Comparison of ENCODE assay signal across 2 cellular contexts in the genomic region with DNA sequence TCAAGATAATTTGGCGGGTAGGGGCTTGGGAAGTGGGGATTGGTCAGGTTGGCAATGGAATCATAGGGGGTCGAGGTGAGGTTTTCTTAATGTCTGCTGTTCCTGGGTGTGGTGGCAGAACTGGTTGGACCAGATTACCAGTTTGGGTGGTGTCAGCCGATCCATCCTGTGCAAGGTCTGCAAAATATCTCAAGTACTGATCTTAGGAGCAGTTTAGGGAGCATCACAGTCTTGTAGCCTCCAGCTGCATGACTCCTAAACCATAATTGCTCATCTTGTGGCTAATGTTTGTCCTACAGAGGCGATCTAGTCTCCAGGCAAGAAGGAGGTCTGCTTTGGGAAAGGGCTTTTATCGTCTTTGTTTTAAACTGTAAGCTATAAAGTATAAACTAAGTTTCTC.
TF ChIP-seq lines count a peak whose summit lies in the region.

No MANE protein-coding gene starts in this region.

TF ChIP-seq in GM23338, 12 proteins besides CTCF, POLR2A, EP300 and RAD21 (continued from another document):
- TF ChIP-seq, protein P1, sequence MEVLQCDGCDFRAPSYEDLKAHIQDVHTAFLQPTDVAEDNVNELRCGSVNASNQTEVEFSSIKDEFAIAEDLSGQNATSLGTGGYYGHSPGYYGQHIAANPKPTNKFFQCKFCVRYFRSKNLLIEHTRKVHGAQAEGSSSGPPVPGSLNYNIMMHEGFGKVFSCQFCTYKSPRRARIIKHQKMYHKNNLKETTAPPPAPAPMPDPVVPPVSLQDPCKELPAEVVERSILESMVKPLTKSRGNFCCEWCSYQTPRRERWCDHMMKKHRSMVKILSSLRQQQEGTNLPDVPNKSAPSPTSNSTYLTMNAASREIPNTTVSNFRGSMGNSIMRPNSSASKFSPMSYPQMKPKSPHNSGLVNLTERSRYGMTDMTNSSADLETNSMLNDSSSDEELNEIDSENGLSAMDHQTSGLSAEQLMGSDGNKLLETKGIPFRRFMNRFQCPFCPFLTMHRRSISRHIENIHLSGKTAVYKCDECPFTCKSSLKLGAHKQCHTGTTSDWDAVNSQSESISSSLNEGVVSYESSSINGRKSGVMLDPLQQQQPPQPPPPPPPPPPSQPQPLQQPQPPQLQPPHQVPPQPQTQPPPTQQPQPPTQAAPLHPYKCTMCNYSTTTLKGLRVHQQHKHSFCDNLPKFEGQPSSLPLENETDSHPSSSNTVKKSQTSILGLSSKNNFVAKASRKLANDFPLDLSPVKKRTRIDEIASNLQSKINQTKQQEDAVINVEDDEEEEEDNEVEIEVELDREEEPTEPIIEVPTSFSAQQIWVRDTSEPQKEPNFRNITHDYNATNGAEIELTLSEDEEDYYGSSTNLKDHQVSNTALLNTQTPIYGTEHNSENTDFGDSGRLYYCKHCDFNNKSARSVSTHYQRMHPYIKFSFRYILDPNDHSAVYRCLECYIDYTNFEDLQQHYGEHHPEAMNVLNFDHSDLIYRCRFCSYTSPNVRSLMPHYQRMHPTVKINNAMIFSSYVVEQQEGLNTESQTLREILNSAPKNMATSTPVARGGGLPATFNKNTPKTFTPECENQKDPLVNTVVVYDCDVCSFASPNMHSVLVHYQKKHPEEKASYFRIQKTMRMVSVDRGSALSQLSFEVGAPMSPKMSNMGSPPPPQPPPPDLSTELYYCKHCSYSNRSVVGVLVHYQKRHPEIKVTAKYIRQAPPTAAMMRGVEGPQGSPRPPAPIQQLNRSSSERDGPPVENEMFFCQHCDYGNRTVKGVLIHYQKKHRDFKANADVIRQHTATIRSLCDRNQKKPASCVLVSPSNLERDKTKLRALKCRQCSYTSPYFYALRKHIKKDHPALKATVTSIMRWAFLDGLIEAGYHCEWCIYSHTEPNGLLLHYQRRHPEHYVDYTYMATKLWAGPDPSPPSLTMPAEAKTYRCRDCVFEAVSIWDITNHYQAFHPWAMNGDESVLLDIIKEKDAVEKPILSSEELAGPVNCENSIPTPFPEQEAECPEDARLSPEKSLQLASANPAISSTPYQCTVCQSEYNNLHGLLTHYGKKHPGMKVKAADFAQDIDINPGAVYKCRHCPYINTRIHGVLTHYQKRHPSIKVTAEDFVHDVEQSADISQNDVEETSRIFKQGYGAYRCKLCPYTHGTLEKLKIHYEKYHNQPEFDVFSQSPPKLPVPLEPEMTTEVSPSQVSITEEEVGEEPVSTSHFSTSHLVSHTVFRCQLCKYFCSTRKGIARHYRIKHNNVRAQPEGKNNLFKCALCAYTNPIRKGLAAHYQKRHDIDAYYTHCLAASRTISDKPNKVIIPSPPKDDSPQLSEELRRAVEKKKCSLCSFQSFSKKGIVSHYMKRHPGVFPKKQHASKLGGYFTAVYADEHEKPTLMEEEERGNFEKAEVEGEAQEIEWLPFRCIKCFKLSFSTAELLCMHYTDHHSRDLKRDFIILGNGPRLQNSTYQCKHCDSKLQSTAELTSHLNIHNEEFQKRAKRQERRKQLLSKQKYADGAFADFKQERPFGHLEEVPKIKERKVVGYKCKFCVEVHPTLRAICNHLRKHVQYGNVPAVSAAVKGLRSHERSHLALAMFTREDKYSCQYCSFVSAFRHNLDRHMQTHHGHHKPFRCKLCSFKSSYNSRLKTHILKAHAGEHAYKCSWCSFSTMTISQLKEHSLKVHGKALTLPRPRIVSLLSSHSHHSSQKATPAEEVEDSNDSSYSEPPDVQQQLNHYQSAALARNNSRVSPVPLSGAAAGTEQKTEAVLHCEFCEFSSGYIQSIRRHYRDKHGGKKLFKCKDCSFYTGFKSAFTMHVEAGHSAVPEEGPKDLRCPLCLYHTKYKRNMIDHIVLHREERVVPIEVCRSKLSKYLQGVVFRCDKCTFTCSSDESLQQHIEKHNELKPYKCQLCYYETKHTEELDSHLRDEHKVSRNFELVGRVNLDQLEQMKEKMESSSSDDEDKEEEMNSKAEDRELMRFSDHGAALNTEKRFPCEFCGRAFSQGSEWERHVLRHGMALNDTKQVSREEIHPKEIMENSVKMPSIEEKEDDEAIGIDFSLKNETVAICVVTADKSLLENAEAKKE (CRISPR knock-in tag; IDR thresholded peaks at IDR 0.05): no peak
- no peak for TF ChIP-seq ZNF114 (CRISPR knock-in tag; IDR thresholded peaks at IDR 0.05)
- TF ChIP-seq CREB1 (CRISPR knock-in tag; IDR thresholded peaks at IDR 0.05; ENCODE audit: low read depth): no peak
- TF ChIP-seq EZH2 (IDR thresholded peaks at IDR 0.05; ENCODE audit: low read depth, unreplicated experiment): no peak
- TF ChIP-seq JUNB (IDR thresholded peaks at IDR 0.05; ENCODE audit: unreplicated experiment): no peak
- TF ChIP-seq, protein P2, sequence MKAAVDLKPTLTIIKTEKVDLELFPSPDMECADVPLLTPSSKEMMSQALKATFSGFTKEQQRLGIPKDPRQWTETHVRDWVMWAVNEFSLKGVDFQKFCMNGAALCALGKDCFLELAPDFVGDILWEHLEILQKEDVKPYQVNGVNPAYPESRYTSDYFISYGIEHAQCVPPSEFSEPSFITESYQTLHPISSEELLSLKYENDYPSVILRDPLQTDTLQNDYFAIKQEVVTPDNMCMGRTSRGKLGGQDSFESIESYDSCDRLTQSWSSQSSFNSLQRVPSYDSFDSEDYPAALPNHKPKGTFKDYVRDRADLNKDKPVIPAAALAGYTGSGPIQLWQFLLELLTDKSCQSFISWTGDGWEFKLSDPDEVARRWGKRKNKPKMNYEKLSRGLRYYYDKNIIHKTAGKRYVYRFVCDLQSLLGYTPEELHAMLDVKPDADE (IDR thresholded peaks at IDR 0.05): no peak
- no peak for TF ChIP-seq POLR2AphosphoS5 (IDR thresholded peaks at IDR 0.05; ENCODE audit: low read depth)
- TF ChIP-seq, protein P3, sequence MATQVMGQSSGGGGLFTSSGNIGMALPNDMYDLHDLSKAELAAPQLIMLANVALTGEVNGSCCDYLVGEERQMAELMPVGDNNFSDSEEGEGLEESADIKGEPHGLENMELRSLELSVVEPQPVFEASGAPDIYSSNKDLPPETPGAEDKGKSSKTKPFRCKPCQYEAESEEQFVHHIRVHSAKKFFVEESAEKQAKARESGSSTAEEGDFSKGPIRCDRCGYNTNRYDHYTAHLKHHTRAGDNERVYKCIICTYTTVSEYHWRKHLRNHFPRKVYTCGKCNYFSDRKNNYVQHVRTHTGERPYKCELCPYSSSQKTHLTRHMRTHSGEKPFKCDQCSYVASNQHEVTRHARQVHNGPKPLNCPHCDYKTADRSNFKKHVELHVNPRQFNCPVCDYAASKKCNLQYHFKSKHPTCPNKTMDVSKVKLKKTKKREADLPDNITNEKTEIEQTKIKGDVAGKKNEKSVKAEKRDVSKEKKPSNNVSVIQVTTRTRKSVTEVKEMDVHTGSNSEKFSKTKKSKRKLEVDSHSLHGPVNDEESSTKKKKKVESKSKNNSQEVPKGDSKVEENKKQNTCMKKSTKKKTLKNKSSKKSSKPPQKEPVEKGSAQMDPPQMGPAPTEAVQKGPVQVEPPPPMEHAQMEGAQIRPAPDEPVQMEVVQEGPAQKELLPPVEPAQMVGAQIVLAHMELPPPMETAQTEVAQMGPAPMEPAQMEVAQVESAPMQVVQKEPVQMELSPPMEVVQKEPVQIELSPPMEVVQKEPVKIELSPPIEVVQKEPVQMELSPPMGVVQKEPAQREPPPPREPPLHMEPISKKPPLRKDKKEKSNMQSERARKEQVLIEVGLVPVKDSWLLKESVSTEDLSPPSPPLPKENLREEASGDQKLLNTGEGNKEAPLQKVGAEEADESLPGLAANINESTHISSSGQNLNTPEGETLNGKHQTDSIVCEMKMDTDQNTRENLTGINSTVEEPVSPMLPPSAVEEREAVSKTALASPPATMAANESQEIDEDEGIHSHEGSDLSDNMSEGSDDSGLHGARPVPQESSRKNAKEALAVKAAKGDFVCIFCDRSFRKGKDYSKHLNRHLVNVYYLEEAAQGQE (IDR thresholded peaks at IDR 0.05; ENCODE audit: unreplicated experiment): no peak
- no peak for TF ChIP-seq STAT1 (IDR thresholded peaks at IDR 0.05; ENCODE audit: unreplicated experiment)

TF ChIP-seq in WTC11, 78 proteins besides CTCF, POLR2A, EP300 and RAD21 (continued from another document):
- TF ChIP-seq, protein P4, sequence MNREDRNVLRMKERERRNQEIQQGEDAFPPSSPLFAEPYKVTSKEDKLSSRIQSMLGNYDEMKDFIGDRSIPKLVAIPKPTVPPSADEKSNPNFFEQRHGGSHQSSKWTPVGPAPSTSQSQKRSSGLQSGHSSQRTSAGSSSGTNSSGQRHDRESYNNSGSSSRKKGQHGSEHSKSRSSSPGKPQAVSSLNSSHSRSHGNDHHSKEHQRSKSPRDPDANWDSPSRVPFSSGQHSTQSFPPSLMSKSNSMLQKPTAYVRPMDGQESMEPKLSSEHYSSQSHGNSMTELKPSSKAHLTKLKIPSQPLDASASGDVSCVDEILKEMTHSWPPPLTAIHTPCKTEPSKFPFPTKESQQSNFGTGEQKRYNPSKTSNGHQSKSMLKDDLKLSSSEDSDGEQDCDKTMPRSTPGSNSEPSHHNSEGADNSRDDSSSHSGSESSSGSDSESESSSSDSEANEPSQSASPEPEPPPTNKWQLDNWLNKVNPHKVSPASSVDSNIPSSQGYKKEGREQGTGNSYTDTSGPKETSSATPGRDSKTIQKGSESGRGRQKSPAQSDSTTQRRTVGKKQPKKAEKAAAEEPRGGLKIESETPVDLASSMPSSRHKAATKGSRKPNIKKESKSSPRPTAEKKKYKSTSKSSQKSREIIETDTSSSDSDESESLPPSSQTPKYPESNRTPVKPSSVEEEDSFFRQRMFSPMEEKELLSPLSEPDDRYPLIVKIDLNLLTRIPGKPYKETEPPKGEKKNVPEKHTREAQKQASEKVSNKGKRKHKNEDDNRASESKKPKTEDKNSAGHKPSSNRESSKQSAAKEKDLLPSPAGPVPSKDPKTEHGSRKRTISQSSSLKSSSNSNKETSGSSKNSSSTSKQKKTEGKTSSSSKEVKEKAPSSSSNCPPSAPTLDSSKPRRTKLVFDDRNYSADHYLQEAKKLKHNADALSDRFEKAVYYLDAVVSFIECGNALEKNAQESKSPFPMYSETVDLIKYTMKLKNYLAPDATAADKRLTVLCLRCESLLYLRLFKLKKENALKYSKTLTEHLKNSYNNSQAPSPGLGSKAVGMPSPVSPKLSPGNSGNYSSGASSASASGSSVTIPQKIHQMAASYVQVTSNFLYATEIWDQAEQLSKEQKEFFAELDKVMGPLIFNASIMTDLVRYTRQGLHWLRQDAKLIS (CRISPR knock-in tag; IDR thresholded peaks at IDR 0.05; ENCODE audit: borderline replicate concordance): no peak
- no peak for TF ChIP-seq IRF2 (CRISPR knock-in tag; IDR thresholded peaks at IDR 0.05; ENCODE audit: borderline replicate concordance, low read depth)
- no peak for TF ChIP-seq TCF7 (CRISPR knock-in tag; IDR thresholded peaks at IDR 0.05; ENCODE audit: low read depth)
- TF ChIP-seq RELA (CRISPR knock-in tag; IDR thresholded peaks at IDR 0.05; ENCODE audit: borderline replicate concordance): no peak
- no peak for TF ChIP-seq ZNF423 (CRISPR knock-in tag; IDR thresholded peaks at IDR 0.05)
- no peak for TF ChIP-seq ZNF263 (CRISPR knock-in tag; IDR thresholded peaks at IDR 0.05; ENCODE audit: low read depth)
